24 cellular contexts compared by ENCODE assay signal in genomic region chr4:68319040-68319439, GRCh38. TPM values are rescaled to one million over a fixed set of nuclear protein-coding genes. Genes with fewer than 3 reads are reported as not detected.
A peak's percentile ranks its signal among the peaks of the same experiment; 100 is the strongest.
DNase-seq lines count a peak whose midpoint lies in the region; ATAC-seq, FAIRE-seq and TF ChIP-seq lines count a peak whose summit lies in the region.
"Had no signal": no experiment of that assay in that cellular context is flagged by ENCODE, and none has a peak within 500 bp of the region (broad histone marks: within the 10 kb centered on the region; RNA-seq: fewer than 3 reads in every experiment).

No MANE protein-coding gene starts in this region.

- TF ChIP-seq POLR2A in H54 (IDR thresholded peaks at IDR 0.05; ENCODE audit: low read depth, low read length): no peak

- intact Hi-C loops in activated CD4-positive, alpha-beta memory T cell treated with anti-CD3 and anti-CD28 coated beads for 36 hours (cut with micrococcal nuclease): no loop called here

- peaks cover 17% of the 10 kb centered on the region for H3K4me1 Mint-ChIP-seq in activated CD4-positive, alpha-beta memory T cell treated with anti-CD3 and anti-CD28 coated beads, Interleukin-2, amount 10 ng/mL, durations not matched to agents 7 days and 5 days
- no peaks in the 10 kb centered on the region for H3K4me1 Mint-ChIP-seq in activated CD4-positive, alpha-beta memory T cell treated with anti-CD3 and anti-CD28 coated beads for 36 hours (ENCODE audit: low read depth)
- H3K4me1 Mint-ChIP-seq in activated T-helper 17 cell treated with anti-CD3 and anti-CD28 coated beads, Interleukin-2, amount 50 U/mL, for 72 hours: no peaks in the 10 kb centered on the region
- peaks cover 2 to 13% (median 8%) of the 10 kb centered on the region in 4 donors for H3K4me1 Mint-ChIP-seq in naive thymus-derived CD8-positive, alpha-beta T cell
- H3K4me1 Mint-ChIP-seq: nephron had no signal

- H3K36me3 ChIP-seq in H7 (replicated peaks; ENCODE audit: control insufficient read depth, insufficient read depth, low read length): peaks cover 29% of the 10 kb centered on the region

- H3K4me3 Mint-ChIP-seq in activated CD4-positive, alpha-beta memory T cell treated with anti-CD3 and anti-CD28 coated beads, Interleukin-2, amount 10 ng/mL, durations not matched to agents 7 days and 5 days: no peak overlapping the region
- H3K4me3 Mint-ChIP-seq in activated CD4-positive, alpha-beta memory T cell treated with anti-CD3 and anti-CD28 coated beads for 36 hours: no peak overlapping the region
- no peak overlapping the region for H3K4me3 Mint-ChIP-seq in activated T-helper 17 cell treated with anti-CD3 and anti-CD28 coated beads, Interleukin-2, amount 50 U/mL, for 72 hours
- no peak overlapping the region for H3K4me3 Mint-ChIP-seq in naive thymus-derived CD8-positive, alpha-beta T cell
- H3K4me3 Mint-ChIP-seq: nephron had no signal

- in situ Hi-C loops in KBM-7 (cut with MboI; ENCODE audit: low pct_unique_long_range_greater_than_20kb, low sequenced_read_pairs): no loop called here

- no peaks in the 10 kb centered on the region for H3K27me3 Mint-ChIP-seq in activated CD4-positive, alpha-beta memory T cell treated with anti-CD3 and anti-CD28 coated beads, Interleukin-2, amount 10 ng/mL, durations not matched to agents 7 days and 5 days
- no peaks in the 10 kb centered on the region for H3K27me3 Mint-ChIP-seq in activated CD4-positive, alpha-beta memory T cell treated with anti-CD3 and anti-CD28 coated beads for 36 hours
- no peaks in the 10 kb centered on the region for H3K27me3 Mint-ChIP-seq in activated T-helper 17 cell treated with anti-CD3 and anti-CD28 coated beads, Interleukin-2, amount 50 U/mL, for 72 hours
- H3K27me3 Mint-ChIP-seq in naive thymus-derived CD8-positive, alpha-beta T cell: no peaks in the 10 kb centered on the region

- no peak overlapping the region for H3K4me3 ChIP-seq in H7 (ENCODE audit: insufficient read depth, low read depth, low read length)
- H3K4me3 ChIP-seq: ascending aorta, dorsolateral prefrontal cortex, heart right ventricle, Peyer's patch, SJSA1 had no signal

- no peak for ATAC-seq in activated T-helper 17 cell treated with anti-CD3 and anti-CD28 coated beads, Interleukin-2, amount 50 U/mL, for 72 hours (replicated peaks)
- no peak for ATAC-seq in naive thymus-derived CD8-positive, alpha-beta T cell
- ATAC-seq in HG02642 (IDR thresholded peaks at IDR 0.05; ENCODE audit: poor library complexity, unreplicated experiment): no peak
- ATAC-seq: activated CD4-positive, CD25-positive, alpha-beta regulatory T cell treated with anti-CD3 and anti-CD28 coated beads, Interleukin-2, amount 50 U/mL, for 24 hours; heart right ventricle; left lobe of liver; sciatic nerve had no signal

- no peaks in the 10 kb centered on the region for H3K27me3 ChIP-seq in H7 (ENCODE audit: control insufficient read depth, insufficient read depth, low read length)
- H3K27me3 ChIP-seq: ascending aorta, dorsolateral prefrontal cortex, heart right ventricle, Peyer's patch, SJSA1 had no signal

- no peaks in the 10 kb centered on the region for H3K9me3 Mint-ChIP-seq in activated CD4-positive, alpha-beta memory T cell treated with anti-CD3 and anti-CD28 coated beads, Interleukin-2, amount 10 ng/mL, durations not matched to agents 7 days and 5 days
- no peaks in the 10 kb centered on the region for H3K9me3 Mint-ChIP-seq in activated CD4-positive, alpha-beta memory T cell treated with anti-CD3 and anti-CD28 coated beads for 36 hours
- H3K9me3 Mint-ChIP-seq in activated T-helper 17 cell treated with anti-CD3 and anti-CD28 coated beads, Interleukin-2, amount 50 U/mL, for 72 hours: no peaks in the 10 kb centered on the region
- H3K9me3 Mint-ChIP-seq in naive thymus-derived CD8-positive, alpha-beta T cell: no peaks in the 10 kb centered on the region
- H3K9me3 Mint-ChIP-seq: nephron had no signal

- POLR2A ChIA-PET in activated CD4-positive, alpha-beta memory T cell treated with anti-CD3 and anti-CD28 coated beads, Interleukin-2, amount 10 ng/mL, durations not matched to agents 7 days and 5 days (lab: Charles Lee): no interaction called here
- POLR2A ChIA-PET in activated CD4-positive, alpha-beta memory T cell treated with anti-CD3 and anti-CD28 coated beads for 36 hours (lab: Charles Lee): no interaction called here
- POLR2A ChIA-PET in naive thymus-derived CD8-positive, alpha-beta T cell (lab: Charles Lee): no interaction called here

- FAIRE-seq in H54 (lab: Jason Lieb, UNC): no peak
- FAIRE-seq: urothelium cell line had no signal

- peak overlapping the region; percentile 65 for H3K27ac Mint-ChIP-seq in activated CD4-positive, alpha-beta memory T cell treated with anti-CD3 and anti-CD28 coated beads, Interleukin-2, amount 10 ng/mL, durations not matched to agents 7 days and 5 days
- no peak overlapping the region for H3K27ac Mint-ChIP-seq in activated CD4-positive, alpha-beta memory T cell treated with anti-CD3 and anti-CD28 coated beads for 36 hours
- peak overlapping the region; percentile 51 for H3K27ac Mint-ChIP-seq in activated T-helper 17 cell treated with anti-CD3 and anti-CD28 coated beads, Interleukin-2, amount 50 U/mL, for 72 hours
- H3K27ac Mint-ChIP-seq in naive thymus-derived CD8-positive, alpha-beta T cell: peak overlapping the region in 6 of 10 donors; percentile 52 to 79 (median 65)
- H3K27ac Mint-ChIP-seq: nephron had no signal

- H3K36me3 Mint-ChIP-seq in activated CD4-positive, alpha-beta memory T cell treated with anti-CD3 and anti-CD28 coated beads, Interleukin-2, amount 10 ng/mL, durations not matched to agents 7 days and 5 days (ENCODE audit: low read depth): peaks cover 62% of the 10 kb centered on the region
- H3K36me3 Mint-ChIP-seq in activated CD4-positive, alpha-beta memory T cell treated with anti-CD3 and anti-CD28 coated beads for 36 hours: peaks cover 41% of the 10 kb centered on the region
- peaks cover 98% of the 10 kb centered on the region for H3K36me3 Mint-ChIP-seq in activated T-helper 17 cell treated with anti-CD3 and anti-CD28 coated beads, Interleukin-2, amount 50 U/mL, for 72 hours (ENCODE audit: low read depth)
- H3K36me3 Mint-ChIP-seq in naive thymus-derived CD8-positive, alpha-beta T cell: peaks cover 16 to 88% (median 17%) of the 10 kb centered on the region in 3 donors

- CTCF ChIA-PET in activated CD4-positive, alpha-beta memory T cell treated with anti-CD3 and anti-CD28 coated beads, Interleukin-2, amount 10 ng/mL, durations not matched to agents 7 days and 5 days (lab: Charles Lee): no interaction called here
- CTCF ChIA-PET in activated CD4-positive, alpha-beta memory T cell treated with anti-CD3 and anti-CD28 coated beads for 36 hours (lab: Charles Lee): no interaction called here

- no peak for DNase-seq in activated CD4-positive, alpha-beta memory T cell treated with anti-CD3 and anti-CD28 coated beads, Interleukin-2, amount 10 ng/mL, durations not matched to agents 7 days and 5 days
- no peak for DNase-seq in activated CD4-positive, alpha-beta memory T cell treated with anti-CD3 and anti-CD28 coated beads for 36 hours
- peak; percentile 24 for DNase-seq in KBM-7
- no peak for DNase-seq in naive thymus-derived CD8-positive, alpha-beta T cell
- DNase-seq in H54 (ENCODE audit: insufficient read length, low spot score): no peak
- DNase-seq in H7: no peak
- DNase-seq: activated CD8-positive, alpha-beta memory T cell treated with anti-CD3 and anti-CD28 coated beads, Interleukin-2, amount 50 U/mL, for 4 hours; activated gamma-delta T cell; central memory CD4-positive, alpha-beta T cell; dorsolateral prefrontal cortex; heart right ventricle; NCI-H446 treated with DMSO at 0.1 percent for 48 hours; NK-92 treated with Interleukin-12 subunit alpha and Interleukin-12 subunit beta, amount 100 ng/mL, for 24 hours; Peyer's patch; stimulated activated CD4-positive, alpha-beta T cell treated with anti-CD3 and anti-CD28 coated beads, Interleukin-15, amount 100 ng/mL, for 24 hours had no signal

RNA-seq across cellular contexts. Expression of gene YTHDC1, which starts 30.9 kb away (rescaled TPM):
- 10 to 100 TPM; 80.0 to 95.1 TPM for total RNA-seq in activated CD4-positive, alpha-beta memory T cell treated with anti-CD3 and anti-CD28 coated beads, Interleukin-2, amount 10 ng/mL, durations not matched to agents 7 days and 5 days
- 10 to 100 TPM; 66.8 to 68.5 TPM for total RNA-seq in activated CD4-positive, alpha-beta memory T cell treated with anti-CD3 and anti-CD28 coated beads for 36 hours
- total RNA-seq in activated T-helper 17 cell treated with anti-CD3 and anti-CD28 coated beads, Interleukin-2, amount 50 U/mL, for 72 hours: 10 to 100 TPM; 81.2 to 96.9 TPM
- total RNA-seq in naive thymus-derived CD8-positive, alpha-beta T cell: 100 to 1,000 TPM; 251 to 261 TPM
- polyA plus RNA-seq in naive thymus-derived CD8-positive, alpha-beta T cell: 10 to 100 TPM; 22.4 to 39.3 (median 29.9) TPM
- total RNA-seq in H7 (2014; rRNA removed; shearing (Covaris generic)): 53.0 and 83.7 TPM in 2 replicates
